Comparison of ENCODE assay signal across 12 cellular contexts in the genomic region with DNA sequence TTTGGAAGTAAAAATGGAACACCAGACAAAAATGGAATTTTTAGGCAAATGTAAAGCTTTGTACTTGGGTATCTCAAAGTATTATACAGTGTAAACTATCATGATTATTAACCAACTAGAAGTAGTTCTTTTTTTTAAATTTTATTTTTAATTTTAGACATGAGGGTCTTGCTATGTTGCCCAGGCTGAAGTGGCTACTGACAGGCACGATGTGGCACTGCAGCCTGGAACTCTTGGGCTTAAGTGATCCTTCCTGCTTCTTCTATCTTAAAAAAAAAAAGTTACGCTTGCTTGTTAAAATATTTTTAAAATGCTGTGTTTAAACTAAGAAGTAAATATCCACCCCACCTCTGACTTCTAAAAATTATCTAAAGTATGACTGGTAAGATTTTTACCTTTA. TPM values are rescaled to one million over a fixed set of nuclear protein-coding genes. Genes with fewer than 3 reads are reported as not detected.
A peak's percentile ranks its signal among the peaks of the same experiment; 100 is the strongest.
DNase-seq lines count a peak whose midpoint lies in the region; ATAC-seq and TF ChIP-seq lines count a peak whose summit lies in the region.
"Had no signal": no experiment of that assay in that cellular context is flagged by ENCODE, and none has a peak within 500 bp of the region (broad histone marks: within the 10 kb centered on the region; RNA-seq: fewer than 3 reads in every experiment).

No MANE protein-coding gene starts in this region.

- 0 out of 2 replicates have a peak, but pooled peaks cover 3% of the 10 kb centered on the region for H3F3A ChIP-seq in GM23338 (replicated peaks; ENCODE audit: low read depth)

- no peaks in the 10 kb centered on the region for H3K27me3 Mint-ChIP-seq in CD4-positive, CD25-positive, alpha-beta regulatory T cell
- peaks cover 3% of the 10 kb centered on the region for H3K27me3 Mint-ChIP-seq in GM23338 (ENCODE audit: insufficient read depth, low read depth, poor library complexity)
- no peaks in the 10 kb centered on the region for H3K27me3 Mint-ChIP-seq in activated naive CD8-positive, alpha-beta T cell treated with anti-CD3 and anti-CD28 coated beads, Interleukin-2, amount 10 ng/mL, durations not matched to agents 7 days and 5 days
- no peaks in the 10 kb centered on the region for H3K27me3 Mint-ChIP-seq in natural killer cell treated with Interleukin-12 subunit alpha and Interleukin-12 subunit beta and Interleukin-15 and Interleukin-18, amount 100 ng/mL, for 72 hours

- H3K4me2 ChIP-seq in GM23338: no peak overlapping the region

- DNase-seq in CD4-positive, CD25-positive, alpha-beta regulatory T cell: no peak
- DNase-seq in GM23338 (ENCODE audit: low spot score) (no peak), HuH-7.5 (ENCODE audit: low spot score) (no peak), T1000 (lab: John Stamatoyannopoulos, UW) (no peak)
- no peak for DNase-seq in activated naive CD8-positive, alpha-beta T cell treated with anti-CD3 and anti-CD28 coated beads, Interleukin-2, amount 10 ng/mL, durations not matched to agents 7 days and 5 days
- no peak for DNase-seq in natural killer cell treated with Interleukin-12 subunit alpha and Interleukin-12 subunit beta and Interleukin-15 and Interleukin-18, amount 100 ng/mL, for 72 hours (ENCODE audit: low spot score)
- DNase-seq: caudate nucleus, esophagus squamous epithelium, NCI-H1105, NCI-H748 treated with DMSO at 0.1 percent for 48 hours had no signal

- TF ChIP-seq CTCF in GM23338 (conservative IDR thresholded peaks at IDR 0.05; ENCODE audit: low read depth in 2 of 2): no peak

- H3K9me3 ChIP-seq in CD4-positive, CD25-positive, alpha-beta regulatory T cell (ENCODE audit: control insufficient read depth in 2 of 2, low read length in 2 of 2): no peaks in the 10 kb centered on the region
- H3K9me3 ChIP-seq: esophagus squamous epithelium had no signal

- H4K20me1 ChIP-seq in GM23338 (replicated peaks; ENCODE audit: insufficient read depth): no peaks in the 10 kb centered on the region

- H3K4me3 ChIP-seq in CD4-positive, CD25-positive, alpha-beta regulatory T cell (ENCODE audit: low read depth, low read length): peak overlapping the region; percentile 85
- peak overlapping the region; percentile 84; the same call in 1 of the 2 replicates for H3K4me3 ChIP-seq in GM23338

- H3K36me3 Mint-ChIP-seq in CD4-positive, CD25-positive, alpha-beta regulatory T cell: no peaks in the 10 kb centered on the region
- no peaks in the 10 kb centered on the region for H3K36me3 Mint-ChIP-seq in GM23338 (ENCODE audit: low read depth)
- H3K36me3 Mint-ChIP-seq in activated naive CD8-positive, alpha-beta T cell treated with anti-CD3 and anti-CD28 coated beads, Interleukin-2, amount 10 ng/mL, durations not matched to agents 7 days and 5 days: peaks cover 27% of the 10 kb centered on the region
- H3K36me3 Mint-ChIP-seq in natural killer cell treated with Interleukin-12 subunit alpha and Interleukin-12 subunit beta and Interleukin-15 and Interleukin-18, amount 100 ng/mL, for 72 hours: no peaks in the 10 kb centered on the region

- peaks cover 14% of the 10 kb centered on the region; the same call in 1 of the 2 replicates for H3K79me2 ChIP-seq in GM23338 (replicated peaks; ENCODE audit: insufficient read depth)

- ATAC-seq in CD4-positive, CD25-positive, alpha-beta regulatory T cell (ENCODE audit: low read depth in 2 of 2): no peak
- ATAC-seq in GM23338 (no peak), HG02870 (IDR thresholded peaks at IDR 0.05; ENCODE audit: unreplicated experiment) (no peak), GM18868 (IDR thresholded peaks at IDR 0.05; ENCODE audit: unreplicated experiment) (no peak)
- ATAC-seq in activated naive CD8-positive, alpha-beta T cell treated with anti-CD3 and anti-CD28 coated beads, Interleukin-2, amount 10 ng/mL, durations not matched to agents 7 days and 5 days (ENCODE audit: low read depth): no peak
- ATAC-seq in natural killer cell treated with Interleukin-12 subunit alpha and Interleukin-12 subunit beta and Interleukin-15 and Interleukin-18, amount 100 ng/mL, for 72 hours: no peak

- POLR2A ChIA-PET in activated naive CD8-positive, alpha-beta T cell treated with anti-CD3 and anti-CD28 coated beads, Interleukin-2, amount 10 ng/mL, durations not matched to agents 7 days and 5 days (lab: Charles Lee): interaction anchor here (0.7 to 3.6 kb wide), 10 partner anchors 12 to 240 kb away, joined by 3 to 59 read pairs (median 6); no protein-coding TSS in a partner anchor

- H3K4me3 Mint-ChIP-seq in CD4-positive, CD25-positive, alpha-beta regulatory T cell: peak overlapping the region; percentile 98 to 99 (median 98)
- H3K4me3 Mint-ChIP-seq in GM23338: peak overlapping the region; percentile 93; the same call in 1 of the 3 replicates
- peak overlapping the region; percentile 97 for H3K4me3 Mint-ChIP-seq in activated naive CD8-positive, alpha-beta T cell treated with anti-CD3 and anti-CD28 coated beads, Interleukin-2, amount 10 ng/mL, durations not matched to agents 7 days and 5 days
- peak overlapping the region; percentile 97 for H3K4me3 Mint-ChIP-seq in natural killer cell treated with Interleukin-12 subunit alpha and Interleukin-12 subunit beta and Interleukin-15 and Interleukin-18, amount 100 ng/mL, for 72 hours

- H3K4me1 ChIP-seq in CD4-positive, CD25-positive, alpha-beta regulatory T cell (ENCODE audit: control insufficient read depth, insufficient read depth, low read length, poor library complexity, severe bottlenecking): peaks cover 30% of the 10 kb centered on the region
- H3K4me1 ChIP-seq in GM23338 (ENCODE audit: insufficient read depth): peaks cover 9% of the 10 kb centered on the region

- peaks cover 16 to 41% (median 34%) of the 10 kb centered on the region in 4 donors for H3K4me1 Mint-ChIP-seq in CD4-positive, CD25-positive, alpha-beta regulatory T cell
- H3K4me1 Mint-ChIP-seq in GM23338: peaks cover 23% of the 10 kb centered on the region
- H3K4me1 Mint-ChIP-seq in activated naive CD8-positive, alpha-beta T cell treated with anti-CD3 and anti-CD28 coated beads, Interleukin-2, amount 10 ng/mL, durations not matched to agents 7 days and 5 days: peaks cover 42% of the 10 kb centered on the region
- peaks cover 14 to 25% of the 10 kb centered on the region in 2 donors for H3K4me1 Mint-ChIP-seq in natural killer cell treated with Interleukin-12 subunit alpha and Interleukin-12 subunit beta and Interleukin-15 and Interleukin-18, amount 100 ng/mL, for 72 hours (ENCODE audit: low read depth in 2 of 2)

- no peaks in the 10 kb centered on the region for H3K36me3 ChIP-seq in CD4-positive, CD25-positive, alpha-beta regulatory T cell (ENCODE audit: control insufficient read depth, insufficient read depth, low read length)
- no peaks in the 10 kb centered on the region for H3K36me3 ChIP-seq in GM23338 (ENCODE audit: insufficient read depth)
- H3K36me3 ChIP-seq: esophagus squamous epithelium had no signal

- H3K27me3 ChIP-seq in CD4-positive, CD25-positive, alpha-beta regulatory T cell (ENCODE audit: control insufficient read depth, insufficient read depth, low read length): no peaks in the 10 kb centered on the region
- H3K27me3 ChIP-seq in GM23338 (ENCODE audit: insufficient read depth): peaks cover 13% of the 10 kb centered on the region
- H3K27me3 ChIP-seq: esophagus squamous epithelium had no signal

- no peaks in the 10 kb centered on the region for H3K9me3 Mint-ChIP-seq in CD4-positive, CD25-positive, alpha-beta regulatory T cell
- no peaks in the 10 kb centered on the region; the same call in 2 of the 3 replicates for H3K9me3 Mint-ChIP-seq in GM23338
- no peaks in the 10 kb centered on the region for H3K9me3 Mint-ChIP-seq in activated naive CD8-positive, alpha-beta T cell treated with anti-CD3 and anti-CD28 coated beads, Interleukin-2, amount 10 ng/mL, durations not matched to agents 7 days and 5 days
- no peaks in the 10 kb centered on the region for H3K9me3 Mint-ChIP-seq in natural killer cell treated with Interleukin-12 subunit alpha and Interleukin-12 subunit beta and Interleukin-15 and Interleukin-18, amount 100 ng/mL, for 72 hours

- no peak overlapping the region for H3K27ac ChIP-seq in CD4-positive, CD25-positive, alpha-beta regulatory T cell (ENCODE audit: insufficient read depth, low read length, poor library complexity, severe bottlenecking)
- H3K27ac ChIP-seq in GM23338 (ENCODE audit: low read depth): no peak overlapping the region

- H2AFZ ChIP-seq in GM23338: no peak overlapping the region

- H3K27ac Mint-ChIP-seq in CD4-positive, CD25-positive, alpha-beta regulatory T cell: peak overlapping the region in 2 of 3 donors; percentile 27 to 94
- H3K27ac Mint-ChIP-seq in GM23338: no peak overlapping the region
- H3K27ac Mint-ChIP-seq in activated naive CD8-positive, alpha-beta T cell treated with anti-CD3 and anti-CD28 coated beads, Interleukin-2, amount 10 ng/mL, durations not matched to agents 7 days and 5 days: peak overlapping the region; percentile 94
- peak overlapping the region; percentile 93 to 99 for H3K27ac Mint-ChIP-seq in natural killer cell treated with Interleukin-12 subunit alpha and Interleukin-12 subunit beta and Interleukin-15 and Interleukin-18, amount 100 ng/mL, for 72 hours

- no peaks in the 10 kb centered on the region for H3K9me2 ChIP-seq in GM23338 (ENCODE audit: insufficient read depth)

TF ChIP-seq in GM23338, 12 proteins besides CTCF, POLR2A, EP300 and RAD21:
- TF ChIP-seq JUNB (IDR thresholded peaks at IDR 0.05; ENCODE audit: unreplicated experiment): no peak
- TF ChIP-seq EZH2 (IDR thresholded peaks at IDR 0.05; ENCODE audit: low read depth, unreplicated experiment): no peak
- no peak for TF ChIP-seq POLR2AphosphoS5 (IDR thresholded peaks at IDR 0.05; ENCODE audit: low read depth)

RNA-seq across cellular contexts. Expression of a gene that starts 1.9 kb away (rescaled TPM):
- total RNA-seq in CD4-positive, CD25-positive, alpha-beta regulatory T cell: 59.2 TPM
- 10 to 100 TPM; 15.3 to 23.4 (median 21.5) TPM for polyA plus RNA-seq in CD4-positive, CD25-positive, alpha-beta regulatory T cell
- total RNA-seq in GM23338 (2014; rRNA removed; shearing (Covaris generic)): 22.2 and 23.2 TPM in 2 replicates
- 8.2 and 8.6 TPM in 2 replicates for polyA plus RNA-seq in GM23338 (2016; fragmentation: Nextera tagmentation; extraction: Ambion mirVana)
- 10 to 100 TPM; 82.7 to 86.4 TPM for total RNA-seq in activated naive CD8-positive, alpha-beta T cell treated with anti-CD3 and anti-CD28 coated beads, Interleukin-2, amount 10 ng/mL, durations not matched to agents 7 days and 5 days
- 100 to 1,000 TPM in 1 of 2 donors, 10 to 100 TPM in 1; 73.0 to 139 TPM for total RNA-seq in natural killer cell treated with Interleukin-12 subunit alpha and Interleukin-12 subunit beta and Interleukin-15 and Interleukin-18, amount 100 ng/mL, for 72 hours
